16 cellular contexts compared by ENCODE assay signal in genomic region chr2:203809084-203809521, GRCh38. TPM values are rescaled to one million over a fixed set of nuclear protein-coding genes. Genes with fewer than 3 reads are reported as not detected.
DNase-seq lines count a peak whose midpoint lies in the region; ATAC-seq, FAIRE-seq and TF ChIP-seq lines count a peak whose summit lies in the region.
"Had no signal": no experiment of that assay in that cellular context is flagged by ENCODE, and none has a peak within 500 bp of the region (broad histone marks: within the 10 kb centered on the region; RNA-seq: fewer than 3 reads in every experiment).

No MANE protein-coding gene starts in this region.

- H3K9me3 ChIP-seq in astrocyte (ENCODE audit: insufficient read depth, low read depth, low read length) = no peaks in the 10 kb centered on the region
- H3K9me3 ChIP-seq: body of pancreas had no signal

- H3K9ac ChIP-seq in astrocyte (ENCODE audit: low read length) = peak overlapping the region; percentile 80
- H3K9ac ChIP-seq: parathyroid adenoma had no signal

- H3K4me3 ChIP-seq in astrocyte (ENCODE audit: insufficient read depth, low read depth, low read length) = no peak overlapping the region
- no peak overlapping the region for H3K4me3 ChIP-seq in foreskin fibroblast (ENCODE audit: low read depth in 1 of 2, low read length in 2 of 2)
- H3K4me3 ChIP-seq: body of pancreas had no signal

- no peaks in the 10 kb centered on the region for H3K27me3 ChIP-seq in astrocyte (ENCODE audit: insufficient read depth, low read length)
- H3K27me3 ChIP-seq: body of pancreas had no signal

- peak overlapping the region; percentile 24 for H3K4me2 ChIP-seq in astrocyte (ENCODE audit: low read length)

- no peaks in the 10 kb centered on the region for H4K20me1 ChIP-seq in astrocyte (ENCODE audit: insufficient read depth, low read length)

- no peaks in the 10 kb centered on the region for H3K27me3 Mint-ChIP-seq in astrocyte (ENCODE audit: low read depth, unreplicated experiment)
- H3K27me3 Mint-ChIP-seq: type B pancreatic cell had no signal

- peak overlapping the region; percentile 90 for H3K27ac Mint-ChIP-seq in astrocyte (ENCODE audit: unreplicated experiment)
- H3K27ac Mint-ChIP-seq: memory B cell, type B pancreatic cell had no signal

- TF ChIP-seq CTCF in astrocyte (IDR thresholded peaks at IDR 0.05; ENCODE audit: insufficient read depth, low read depth, low read length) (no peak), foreskin fibroblast (IDR thresholded peaks at IDR 0.05; ENCODE audit: low read depth, low read length) (no peak)

- peaks cover 59% of the 10 kb centered on the region for H3K4me1 ChIP-seq in astrocyte (ENCODE audit: insufficient read depth, low read length)
- H3K4me1 ChIP-seq: body of pancreas, parathyroid adenoma had no signal

- ATAC-seq in GM18907 (IDR thresholded peaks at IDR 0.05; ENCODE audit: unreplicated experiment) = no peak
- ATAC-seq in HG03520 (IDR thresholded peaks at IDR 0.05; ENCODE audit: unreplicated experiment) = no peak
- ATAC-seq: body of pancreas had no signal

- peak overlapping the region; percentile 98 for H3K27ac ChIP-seq in astrocyte (ENCODE audit: low read depth, low read length)
- H3K27ac ChIP-seq: body of pancreas, parathyroid adenoma had no signal

- no peaks in the 10 kb centered on the region for H3K79me2 ChIP-seq in astrocyte (ENCODE audit: insufficient read depth, low read length)
- H3K79me2 ChIP-seq: parathyroid adenoma had no signal

- peaks cover 53% of the 10 kb centered on the region for H3K4me1 Mint-ChIP-seq in astrocyte (ENCODE audit: low read depth, unreplicated experiment)

- no peak overlapping the region for H3K4me3 Mint-ChIP-seq in astrocyte (ENCODE audit: unreplicated experiment)
- H3K4me3 Mint-ChIP-seq: memory B cell, type B pancreatic cell had no signal

- H3K9me3 Mint-ChIP-seq in astrocyte (ENCODE audit: unreplicated experiment) = peaks cover 1% of the 10 kb centered on the region

- no peaks in the 10 kb centered on the region for H3K36me3 ChIP-seq in astrocyte (ENCODE audit: insufficient read depth, low read length)

- H2AFZ ChIP-seq in astrocyte (ENCODE audit: low read depth, low read length) = no peak overlapping the region
- H2AFZ ChIP-seq: parathyroid adenoma had no signal

- peak; percentile 85 for FAIRE-seq in astrocyte (lab: Jason Lieb, UNC)
- no peak for FAIRE-seq in HTR-8/SVneo (lab: Jason Lieb, UNC)
- FAIRE-seq: GM12891 had no signal

- DNase-seq in A172 (ENCODE audit: low spot score) = peak; percentile 81
- DNase-seq in HCEC 1CT = peak; percentile 61
- DNase-seq in astrocyte (ENCODE audit: low read depth) = peak; percentile 95
- DNase-seq in foreskin fibroblast = peak; percentile 41 to 72
- DNase-seq in KG1 (lab: John Stamatoyannopoulos, UW) = no peak
- no peak for DNase-seq in HTR-8/SVneo (ENCODE audit: insufficient read length, low spot score)
- DNase-seq: activated T-cell treated with anti-CD3 and anti-CD28 coated beads, Interleukin-2, amount 50 U/mL, for 1 hour; body of pancreas; DMS53; Kasumi-1 had no signal

- H3K36me3 Mint-ChIP-seq in astrocyte (ENCODE audit: low read depth, unreplicated experiment) = no peaks in the 10 kb centered on the region
- H3K36me3 Mint-ChIP-seq: memory B cell had no signal

RNA-seq across cellular contexts. Expression of gene CTLA4, which starts 58.5 kb away (rescaled TPM):
- not detected in 2 replicates for total RNA-seq in A172 (2014; rRNA removed; shearing (Covaris generic))
- total RNA-seq in astrocyte = not detected in 2 replicates
- total RNA-seq: body of pancreas had no signal

Comparison
In these comparisons a context has a peak if more than half of its experiments do, and no peak if none do; other contexts are left out.
1. DNase-seq: peak in A172 (single experiment), HCEC 1CT (single experiment), astrocyte (single experiment) and foreskin fibroblast (2 of 2); none in KG1 (single experiment) and HTR-8/SVneo (single experiment).